2 cellular contexts compared by ENCODE assay signal in genomic region chr16:89002851-89003830, GRCh38.
TF ChIP-seq lines count a peak whose summit lies in the region.

No MANE protein-coding gene starts in this region.

TF ChIP-seq in SK-N-SH, 30 proteins besides CTCF, POLR2A, EP300 and RAD21 (continued from another document):
- TF ChIP-seq PBX3 (IDR thresholded peaks at IDR 0.05): no peak
- no peak for TF ChIP-seq USF2 (IDR thresholded peaks at IDR 0.05; ENCODE audit: borderline replicate concordance, low read depth, low read length)
TF ChIP-seq in SK-N-SH: peak in this region for 0.

TF ChIP-seq in SK-N-SH treated with all-trans-retinoic acid at 6 μM for 48 hours, 23 proteins besides CTCF, POLR2A, EP300 and RAD21 (continued from another document):
- no peak for TF ChIP-seq POU6F1 (CRISPR knock-in tag; IDR thresholded peaks at IDR 0.05; ENCODE audit: borderline replicate concordance, low read depth)
- no peak for TF ChIP-seq BACH2 (CRISPR knock-in tag; IDR thresholded peaks at IDR 0.05; ENCODE audit: borderline replicate concordance)
